1 cellular context compared by ENCODE assay signal in genomic region chr11:17471501-17471900, GRCh38.
TF ChIP-seq lines count a peak whose summit lies in the region.

No MANE protein-coding gene starts in this region.

TF ChIP-seq in HepG2, 621 proteins besides CTCF, POLR2A, EP300 and RAD21 (continued from another document):
- TF ChIP-seq ZNF800 (CRISPR knock-in tag; IDR thresholded peaks at IDR 0.05): no peak
